In the genomic region with DNA sequence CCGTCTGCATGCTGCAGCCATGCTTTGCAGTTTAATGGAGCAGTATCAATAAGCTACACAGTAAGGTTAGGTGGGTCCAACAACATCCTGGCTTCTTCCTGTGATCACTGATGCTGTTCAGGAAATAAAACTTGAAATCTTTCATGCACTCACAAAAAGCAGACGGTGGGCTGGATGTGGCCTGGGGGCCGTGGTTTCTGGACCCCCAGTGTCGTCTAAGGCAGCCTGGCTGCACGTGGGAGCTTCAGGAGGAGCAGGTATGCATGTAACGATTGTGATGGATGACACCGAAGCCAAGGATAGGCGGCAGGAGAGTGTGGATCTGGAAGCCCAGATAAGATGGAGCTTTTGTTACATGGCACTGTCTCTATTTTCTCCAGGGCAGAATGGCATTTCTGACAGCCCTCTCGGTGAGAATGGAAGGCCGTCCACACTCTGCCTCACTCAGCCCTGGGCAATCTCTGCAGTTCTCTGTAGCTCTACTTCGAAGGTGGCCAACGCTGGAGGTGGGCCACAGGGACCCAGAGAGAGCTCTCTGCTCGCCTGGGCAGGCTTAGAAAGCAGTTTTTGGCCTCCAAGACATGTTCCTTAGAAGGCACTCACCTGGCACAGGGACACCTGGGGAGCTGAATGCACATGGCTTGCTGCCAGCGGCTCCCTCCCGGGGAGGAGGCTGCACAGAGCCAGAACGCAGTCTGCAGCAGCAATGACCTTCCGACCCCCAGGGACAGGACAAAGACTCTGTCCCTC, we compare ENCODE assay signal across 16 cellular contexts. TPM values are rescaled to one million over a fixed set of nuclear protein-coding genes. Genes with fewer than 3 reads are reported as not detected.
DNase-seq lines count a peak whose midpoint lies in the region; TF ChIP-seq lines count a peak whose summit lies in the region.
"Had no signal": no experiment of that assay in that cellular context is flagged by ENCODE, and none has a peak within 500 bp of the region (broad histone marks: within the 10 kb centered on the region; RNA-seq: fewer than 3 reads in every experiment).

No MANE protein-coding gene starts in this region.

- intact Hi-C loops in CD14-positive monocyte (cut with micrococcal nuclease) = no loop called here
- intact Hi-C loops in breast epithelium (cut with DNase I; ENCODE audit: low total_unique reads) = no loop called here

- no peak for TF ChIP-seq POLR2A in breast epithelium (IDR thresholded peaks at IDR 0.05)

- no peak overlapping the region for H3K4me2 ChIP-seq in neuronal stem cell (ENCODE audit: insufficient read depth, low read length, poor library complexity, severe bottlenecking)

- H3K27ac Mint-ChIP-seq in CD14-positive monocyte (no peak overlapping the region), HFFc6 (no peak overlapping the region)
- H3K27ac Mint-ChIP-seq: CD4-positive, alpha-beta T cell had no signal

- H2BK120ac ChIP-seq in neuronal stem cell (ENCODE audit: low read depth, low read length) = no peak overlapping the region

- H3K14ac ChIP-seq in neuronal stem cell (ENCODE audit: low read length) = peak overlapping the region; percentile 21

- no peak overlapping the region for H4K8ac ChIP-seq in neuronal stem cell (ENCODE audit: low read depth, low read length)

- no peak overlapping the region for H3K4me3 Mint-ChIP-seq in CD14-positive monocyte
- no peak overlapping the region for H3K4me3 Mint-ChIP-seq in HFFc6
- H3K4me3 Mint-ChIP-seq: CD4-positive, alpha-beta T cell had no signal

- no peak overlapping the region for H3K4ac ChIP-seq in neuronal stem cell (ENCODE audit: low read length)

- WGBS in neuronal stem cell (ENCODE audit: extremely low coverage in 2 of 2, insufficient read length in 2 of 2, insufficient replicate concordance in 1 of 2), 2 donors = no CpG with 5 or more reads among the region's 17 CpGs

- no peaks in the 10 kb centered on the region for H3K4me1 Mint-ChIP-seq in CD14-positive monocyte
- H3K4me1 Mint-ChIP-seq in HFFc6 (ENCODE audit: low read depth) = no peaks in the 10 kb centered on the region

- no peak overlapping the region for H3K9ac ChIP-seq in neuronal stem cell (ENCODE audit: low read depth, low read length, poor library complexity)

- no peak overlapping the region for H2BK12ac ChIP-seq in neuronal stem cell (ENCODE audit: low read length)

- H3K9me3 ChIP-seq in neuronal stem cell (replicated peaks in 1 of 2; ENCODE audit: control insufficient read depth in 2 of 2, insufficient read depth in 1 of 2, low read depth in 1 of 2, low read length in 2 of 2) = no peaks in the 10 kb centered on the region
- no peaks in the 10 kb centered on the region for H3K9me3 ChIP-seq in breast epithelium

- H3K18ac ChIP-seq in neuronal stem cell (ENCODE audit: low read length) = peak overlapping the region; percentile 55

- H4K91ac ChIP-seq in neuronal stem cell (ENCODE audit: low read depth, low read length, poor library complexity) = no peak overlapping the region

- no peak for TF ChIP-seq CTCF in CD14-positive monocyte (IDR thresholded peaks at IDR 0.05)
- no peak for TF ChIP-seq CTCF in HFFc6 (IDR thresholded peaks at IDR 0.05)
- no peak for TF ChIP-seq CTCF in breast epithelium (IDR thresholded peaks at IDR 0.05)

- no peaks in the 10 kb centered on the region for H3K9me3 Mint-ChIP-seq in CD14-positive monocyte
- no peaks in the 10 kb centered on the region for H3K9me3 Mint-ChIP-seq in HFFc6
- H3K9me3 Mint-ChIP-seq: CD4-positive, alpha-beta T cell had no signal

- no peaks in the 10 kb centered on the region for H3K36me3 ChIP-seq in neuronal stem cell (replicated peaks in 1 of 2; ENCODE audit: control insufficient read depth in 2 of 2, insufficient read depth in 2 of 2, low read length in 2 of 2)
- H3K36me3 ChIP-seq in breast epithelium = no peaks in the 10 kb centered on the region

- H2BK15ac ChIP-seq in neuronal stem cell (ENCODE audit: low read length) = no peak overlapping the region

- no peak overlapping the region for H3K4me3 ChIP-seq in neuronal stem cell (ENCODE audit: low read length in 2 of 2)
- H3K4me3 ChIP-seq in breast epithelium = no peak overlapping the region

- no peak overlapping the region for H3K27ac ChIP-seq in neuronal stem cell (replicated peaks; ENCODE audit: low read length)
- no peak overlapping the region for H3K27ac ChIP-seq in breast epithelium
- H3K27ac ChIP-seq: HL-60 had no signal

- H3K36me3 Mint-ChIP-seq in CD14-positive monocyte (no peaks in the 10 kb centered on the region), HFFc6 (ENCODE audit: low read depth) (no peaks in the 10 kb centered on the region)

- no peak overlapping the region for H2BK5ac ChIP-seq in neuronal stem cell (ENCODE audit: low read length)

- H2AK5ac ChIP-seq in neuronal stem cell (ENCODE audit: low read depth, low read length) = no peak overlapping the region

- peaks cover 0 to 12% (median 0%) of the 10 kb centered on the region in 3 experiments for H3K27me3 ChIP-seq in neuronal stem cell (ENCODE audit: control insufficient read depth in 3 of 3, insufficient read depth in 3 of 3, low read depth in 1 of 3, low read length in 3 of 3)
- peaks cover 0 to 5% of the 10 kb centered on the region in 2 donors for H3K27me3 ChIP-seq in breast epithelium

- H3K27me3 Mint-ChIP-seq in CD14-positive monocyte (ENCODE audit: low read depth in 3 of 3) = peaks cover 2 to 10% (median 3%) of the 10 kb centered on the region in 3 donors
- H3K27me3 Mint-ChIP-seq in HFFc6 (ENCODE audit: insufficient read depth) = peaks cover 60% of the 10 kb centered on the region
- H3K27me3 Mint-ChIP-seq: CD4-positive, alpha-beta T cell had no signal

- H3K79me1 ChIP-seq in neuronal stem cell (ENCODE audit: low read depth, low read length) = peaks cover 1% of the 10 kb centered on the region

- H3K4me1 ChIP-seq in neuronal stem cell (ENCODE audit: control insufficient read depth in 2 of 2, insufficient read depth in 1 of 2, low read depth in 1 of 2, low read length in 2 of 2) (peaks cover 0 to 2% of the 10 kb centered on the region in 2 donors), breast epithelium (no peaks in the 10 kb centered on the region)

- H2AFZ ChIP-seq in neuronal stem cell (ENCODE audit: low read length) = no peak overlapping the region

- H3K23ac ChIP-seq in neuronal stem cell (ENCODE audit: low read depth, low read length, poor library complexity) = no peak overlapping the region

- DNase-seq in NCI-H345 (lab: John Stamatoyannopoulos, UW) (peak; percentile 12), NCI-H345 treated with DMSO at 0.1 percent for 48 hours (lab: John Stamatoyannopoulos, UW; ENCODE audit: unreplicated experiment) (no peak), CD14-positive monocyte (ENCODE audit: low spot score) (peak; percentile 26), RPMI8226 (peak; percentile 75), neuronal stem cell (ENCODE audit: low spot score) (no peak), OCI-M1 (lab: John Stamatoyannopoulos, UW) (no peak), HFFc6 (no peak), breast epithelium (ENCODE audit: low spot score in 2 of 2) (no peak)
- DNase-seq: AML-193; CD4-positive, alpha-beta T cell; KG1; NCI-H1048; NCI-H1930; NCI-H226; SIG-M5 had no signal

RNA-seq across cellular contexts. Expression of gene IQSEC1, which starts 46.4 kb away (rescaled TPM):
- 10 to 100 TPM; 17.7 to 30.3 TPM for polyA plus RNA-seq in CD14-positive monocyte
- polyA plus RNA-seq in neuronal stem cell (2013, experiment 1 of 2) = 22.0 TPM
- 22.8 TPM for polyA plus RNA-seq in neuronal stem cell (2013, experiment 2 of 2)
- total RNA-seq in HFFc6 (2021; fragmentation: NEBNext Ultra II Directional; extraction: Animal tissue kit (Norgen Biotek cat#: 25700)) = 10 to 100 TPM; 21.1 to 25.1 (median 21.9) TPM
- 10 to 100 TPM; 26.9 to 45.4 (median 26.9) TPM for total RNA-seq in breast epithelium

Comparison
In these comparisons a context has a peak if more than half of its experiments do, and no peak if none do; other contexts are left out.
1. DNase-seq: peak in NCI-H345 (single experiment), CD14-positive monocyte (single experiment) and RPMI8226 (single experiment); none in NCI-H345 treated with DMSO at 0.1 percent for 48 hours (single experiment), neuronal stem cell (single experiment), OCI-M1 (single experiment), HFFc6 (single experiment) and breast epithelium (0 of 2).